In genomic region chr6:139115980-139116758, GRCh38 we compare ENCODE assay signal across 26 cellular contexts. TPM values are rescaled to one million over a fixed set of nuclear protein-coding genes. Genes with fewer than 3 reads are reported as not detected.
A peak's percentile ranks its signal among the peaks of the same experiment; 100 is the strongest.
DNase-seq lines count a peak whose midpoint lies in the region; ATAC-seq and TF ChIP-seq lines count a peak whose summit lies in the region.
"Had no signal": no experiment of that assay in that cellular context is flagged by ENCODE, and none has a peak within 500 bp of the region (broad histone marks: within the 10 kb centered on the region; RNA-seq: fewer than 3 reads in every experiment).

No MANE protein-coding gene starts in this region.

- H2BK5ac ChIP-seq in mesendoderm (ENCODE audit: low read length): no peak overlapping the region

- no peak overlapping the region for H3K4me3 ChIP-seq in CD4-positive, alpha-beta memory T cell (ENCODE audit: low read length in 2 of 2)
- H3K4me3 ChIP-seq in mesendoderm (ENCODE audit: low read length) (no peak overlapping the region), left lung (no peak overlapping the region)
- H3K4me3 ChIP-seq: body of pancreas, left ventricle myocardium inferior had no signal

- peaks cover 15% of the 10 kb centered on the region for H3K9me3 Mint-ChIP-seq in activated CD4-positive, alpha-beta T cell treated with anti-CD3 and anti-CD28 coated beads, Interleukin-2, amount 10 ng/mL, durations not matched to agents 24 days and 14 days
- peaks cover 0 to 36% (median 28%) of the 10 kb centered on the region in 8 donors for H3K9me3 Mint-ChIP-seq in CD4-positive, alpha-beta memory T cell
- peaks cover 26% of the 10 kb centered on the region for H3K9me3 Mint-ChIP-seq in activated CD8-positive, alpha-beta T cell treated with anti-CD3 and anti-CD28 coated beads for 36 hours

- H3K27me3 Mint-ChIP-seq in activated CD4-positive, alpha-beta T cell treated with anti-CD3 and anti-CD28 coated beads, Interleukin-2, amount 10 ng/mL, durations not matched to agents 24 days and 14 days: no peaks in the 10 kb centered on the region
- no peaks in the 10 kb centered on the region for H3K27me3 Mint-ChIP-seq in CD4-positive, alpha-beta memory T cell
- no peaks in the 10 kb centered on the region for H3K27me3 Mint-ChIP-seq in activated CD8-positive, alpha-beta T cell treated with anti-CD3 and anti-CD28 coated beads for 36 hours

- peaks cover 15% of the 10 kb centered on the region for H3K36me3 Mint-ChIP-seq in activated CD4-positive, alpha-beta T cell treated with anti-CD3 and anti-CD28 coated beads, Interleukin-2, amount 10 ng/mL, durations not matched to agents 24 days and 14 days (ENCODE audit: low read depth)
- peaks cover 10 to 18% of the 10 kb centered on the region in 2 donors for H3K36me3 Mint-ChIP-seq in CD4-positive, alpha-beta memory T cell
- H3K36me3 Mint-ChIP-seq in activated CD8-positive, alpha-beta T cell treated with anti-CD3 and anti-CD28 coated beads for 36 hours (ENCODE audit: low read depth): peaks cover 24% of the 10 kb centered on the region

- H3K56ac ChIP-seq in mesendoderm (ENCODE audit: low read length): no peak overlapping the region

- peak; percentile 74 for ATAC-seq in activated CD8-positive, alpha-beta T cell treated with anti-CD3 and anti-CD28 coated beads for 36 hours
- no peak for ATAC-seq in left lung
- ATAC-seq: body of pancreas, esophagus mucosa, sciatic nerve, WTC11 had no signal

- WGBS in mesendoderm (ENCODE audit: extremely low coverage, insufficient coverage, low lambda C conversion rate): no CpG with 5 or more reads among the region's 4 CpGs

- no peak overlapping the region for H2BK15ac ChIP-seq in mesendoderm (replicated peaks; ENCODE audit: low read depth)

- intact Hi-C loops in activated CD4-positive, alpha-beta T cell treated with anti-CD3 and anti-CD28 coated beads, Interleukin-2, amount 10 ng/mL, durations not matched to agents 24 days and 14 days (cut with micrococcal nuclease): no loop called here
- intact Hi-C loops in CD4-positive, alpha-beta memory T cell (cut with micrococcal nuclease): no loop called here
- intact Hi-C loops in activated CD8-positive, alpha-beta T cell treated with anti-CD3 and anti-CD28 coated beads for 36 hours (cut with micrococcal nuclease): loop anchor here (10.0 kb wide), 1 partner anchor 301 kb away; no protein-coding TSS in a partner anchor
- intact Hi-C loops in left lung (cut with DNase I): no loop called here

- TF ChIP-seq CTCF in activated CD8-positive, alpha-beta T cell treated with anti-CD3 and anti-CD28 coated beads for 36 hours (IDR thresholded peaks at IDR 0.05): no peak
- no peak for TF ChIP-seq CTCF in left lung (IDR thresholded peaks at IDR 0.05)

- H3K4me3 Mint-ChIP-seq in activated CD4-positive, alpha-beta T cell treated with anti-CD3 and anti-CD28 coated beads, Interleukin-2, amount 10 ng/mL, durations not matched to agents 24 days and 14 days: peak overlapping the region; percentile 20
- H3K4me3 Mint-ChIP-seq in CD4-positive, alpha-beta memory T cell: peak overlapping the region in 7 of 8 donors; percentile 49 to 79 (median 58)
- peak overlapping the region; percentile 38 for H3K4me3 Mint-ChIP-seq in activated CD8-positive, alpha-beta T cell treated with anti-CD3 and anti-CD28 coated beads for 36 hours
- H3K4me3 Mint-ChIP-seq: IgD-negative memory B cell, WTC11 had no signal

- H3K4me2 ChIP-seq in mesendoderm (ENCODE audit: low read length): no peak overlapping the region
- H3K4me2 ChIP-seq: SK-N-SH had no signal

- no peaks in the 10 kb centered on the region for H3K79me2 ChIP-seq in mesendoderm (ENCODE audit: control insufficient read depth, insufficient read depth, low read length)

- peak overlapping the region; percentile 56 for H4K8ac ChIP-seq in mesendoderm (ENCODE audit: low read depth, low read length)

- CTCF ChIA-PET in CD4-positive, alpha-beta memory T cell (lab: Charles Lee; ENCODE audit: partially characterized antibody): interaction anchor here (1.4 to 4.7 kb wide), 4 partner anchors 9 to 248 kb away, joined by 4 to 40 read pairs (median 12); no protein-coding TSS in a partner anchor
- CTCF ChIA-PET in activated CD8-positive, alpha-beta T cell treated with anti-CD3 and anti-CD28 coated beads for 36 hours (lab: Charles Lee): interaction anchor here (0.9 kb wide), 2 partner anchors 8 to 9 kb away, joined by 3 to 4 read pairs; no protein-coding TSS in a partner anchor

- no peak overlapping the region for H2BK120ac ChIP-seq in mesendoderm (ENCODE audit: low read depth, low read length)

- no peak overlapping the region for H4K5ac ChIP-seq in mesendoderm (ENCODE audit: low read length)

- peak; percentile 51 for DNase-seq in activated CD4-positive, alpha-beta T cell treated with anti-CD3 and anti-CD28 coated beads, Interleukin-2, amount 10 ng/mL, durations not matched to agents 24 days and 14 days
- DNase-seq in activated CD4-positive, alpha-beta T cell treated with anti-CD3 and anti-CD28 coated beads, Interleukin-2, amount 50 U/mL, for 4 hours: no peak
- DNase-seq in CD4-positive, alpha-beta memory T cell: no peak
- DNase-seq in activated CD8-positive, alpha-beta T cell treated with anti-CD3 and anti-CD28 coated beads for 36 hours: no peak
- DNase-seq in mesendoderm: no peak
- DNase-seq in left lung: no peak
- DNase-seq in kidney tubule cell (ENCODE audit: low spot score): no peak
- DNase-seq in HK-2 (ENCODE audit: unreplicated experiment): no peak
- DNase-seq: BE2C; body of pancreas; effector memory CD4-positive, alpha-beta T cell; foreskin melanocyte; left ventricle myocardium inferior; MM.1S; NCI-H1436; NCI-H510A treated with DMSO at 0.1 percent for 48 hours; posterior cingulate gyrus; RPMI8226; SK-N-SH; substantia nigra; T-helper 9 cell had no signal

- no peak overlapping the region for H3K27ac ChIP-seq in CD4-positive, alpha-beta memory T cell (ENCODE audit: low read depth, low read length)
- no peak overlapping the region for H3K27ac ChIP-seq in mesendoderm (ENCODE audit: low read depth, low read length)
- H3K27ac ChIP-seq in left lung: no peak overlapping the region
- H3K27ac ChIP-seq: body of pancreas, HL-60, left ventricle myocardium inferior had no signal

- peak overlapping the region; percentile 55 for H3K27ac Mint-ChIP-seq in activated CD4-positive, alpha-beta T cell treated with anti-CD3 and anti-CD28 coated beads, Interleukin-2, amount 10 ng/mL, durations not matched to agents 24 days and 14 days
- H3K27ac Mint-ChIP-seq in CD4-positive, alpha-beta memory T cell: peak overlapping the region; percentile 58 to 92 (median 77)
- H3K27ac Mint-ChIP-seq in activated CD8-positive, alpha-beta T cell treated with anti-CD3 and anti-CD28 coated beads for 36 hours: peak overlapping the region; percentile 63
- H3K27ac Mint-ChIP-seq: WTC11 had no signal

- H3K36me3 ChIP-seq in CD4-positive, alpha-beta memory T cell (ENCODE audit: insufficient read depth, low read length): no peaks in the 10 kb centered on the region
- H3K36me3 ChIP-seq in mesendoderm (ENCODE audit: control insufficient read depth, insufficient read depth, low read length): no peaks in the 10 kb centered on the region
- no peaks in the 10 kb centered on the region for H3K36me3 ChIP-seq in left lung
- H3K36me3 ChIP-seq: BE2C, left ventricle myocardium inferior had no signal

- H3K9me3 ChIP-seq in CD4-positive, alpha-beta memory T cell (ENCODE audit: control insufficient read depth in 1 of 2, low read length in 2 of 2): peaks cover 0 to 8% of the 10 kb centered on the region in 2 donors
- peaks cover 0 to 12% of the 10 kb centered on the region in 2 donors for H3K9me3 ChIP-seq in left lung
- H3K9me3 ChIP-seq: BE2C, SK-N-SH had no signal

- H3K4me1 ChIP-seq in CD4-positive, alpha-beta memory T cell (ENCODE audit: insufficient read depth, low read length): peaks cover 65% of the 10 kb centered on the region
- no peaks in the 10 kb centered on the region for H3K4me1 ChIP-seq in mesendoderm (ENCODE audit: control insufficient read depth, low read depth, low read length)
- H3K4me1 ChIP-seq in left lung: no peaks in the 10 kb centered on the region
- H3K4me1 ChIP-seq: BE2C, body of pancreas, left ventricle myocardium inferior had no signal

- H3K79me1 ChIP-seq in mesendoderm (ENCODE audit: low read length): no peaks in the 10 kb centered on the region

- no peak overlapping the region for H3K23ac ChIP-seq in mesendoderm (ENCODE audit: low read length)

- no peak overlapping the region for H3K4ac ChIP-seq in mesendoderm (ENCODE audit: low read depth, low read length)

- POLR2A ChIA-PET in CD4-positive, alpha-beta memory T cell (lab: Charles Lee; ENCODE audit: partially characterized antibody): interaction anchor here (1.5 to 8.4 kb wide), 3 partner anchors 9 to 258 kb away, joined by 3 to 90 read pairs (median 15); partner anchors contain the start of gene CITED2
- POLR2A ChIA-PET in activated CD8-positive, alpha-beta T cell treated with anti-CD3 and anti-CD28 coated beads for 36 hours (lab: Charles Lee): interaction anchor here (0.9 to 1.1 kb wide), 2 partner anchors 21 to 74 kb away, joined by 3 read pairs; no protein-coding TSS in a partner anchor

- no peak overlapping the region for H3K18ac ChIP-seq in mesendoderm (ENCODE audit: low read length)

- no peak overlapping the region for H3K9ac ChIP-seq in mesendoderm (ENCODE audit: low read length)
- H3K9ac ChIP-seq: SK-N-SH had no signal

- H3K4me1 Mint-ChIP-seq in activated CD4-positive, alpha-beta T cell treated with anti-CD3 and anti-CD28 coated beads, Interleukin-2, amount 10 ng/mL, durations not matched to agents 24 days and 14 days: peaks cover 41% of the 10 kb centered on the region
- H3K4me1 Mint-ChIP-seq in CD4-positive, alpha-beta memory T cell: peaks cover 49 to 73% (median 60%) of the 10 kb centered on the region in 4 donors
- H3K4me1 Mint-ChIP-seq in activated CD8-positive, alpha-beta T cell treated with anti-CD3 and anti-CD28 coated beads for 36 hours (ENCODE audit: low read depth): peaks cover 61% of the 10 kb centered on the region

- no peaks in the 10 kb centered on the region for H3K27me3 ChIP-seq in CD4-positive, alpha-beta memory T cell (ENCODE audit: insufficient read depth, low read length)
- no peaks in the 10 kb centered on the region for H3K27me3 ChIP-seq in mesendoderm (ENCODE audit: insufficient read depth, low read length, poor library complexity)
- no peaks in the 10 kb centered on the region for H3K27me3 ChIP-seq in left lung
- H3K27me3 ChIP-seq: BE2C, body of pancreas had no signal

- H2AK5ac ChIP-seq in mesendoderm (ENCODE audit: low read length): no peak overlapping the region

RNA-seq across cellular contexts. Expression of gene HECA, which starts 18.7 kb away (rescaled TPM):
- 45.7 and 47.7 TPM in 2 replicates for total RNA-seq in activated CD4-positive, alpha-beta T cell treated with anti-CD3 and anti-CD28 coated beads, Interleukin-2, amount 10 ng/mL, durations not matched to agents 24 days and 14 days
- 100 to 1,000 TPM; 154 to 161 TPM for total RNA-seq in CD4-positive, alpha-beta memory T cell
- 10 to 100 TPM in 1 of 2 donors, 1 to 10 TPM in 1; 5.4 to 12.1 TPM for polyA plus RNA-seq in CD4-positive, alpha-beta memory T cell
- total RNA-seq in activated CD8-positive, alpha-beta T cell treated with anti-CD3 and anti-CD28 coated beads for 36 hours: 10 to 100 TPM; 45.4 to 47.1 TPM
- polyA plus RNA-seq in mesendoderm (2013, experiment 1 of 2): 3.0 TPM
- polyA plus RNA-seq in mesendoderm (2013, experiment 2 of 2): 3.0 TPM
- 10 to 100 TPM; 27.4 to 40.9 TPM for total RNA-seq in left lung
